Comparison of ENCODE assay signal across 1 cellular context in genomic region chr11:35206616-35207015, GRCh38.
TF ChIP-seq lines count a peak whose summit lies in the region.

No MANE protein-coding gene starts in this region.

TF ChIP-seq in HCT116, 20 proteins besides CTCF, POLR2A, EP300 and RAD21 (continued from another document):
- TF ChIP-seq, protein P1, sequence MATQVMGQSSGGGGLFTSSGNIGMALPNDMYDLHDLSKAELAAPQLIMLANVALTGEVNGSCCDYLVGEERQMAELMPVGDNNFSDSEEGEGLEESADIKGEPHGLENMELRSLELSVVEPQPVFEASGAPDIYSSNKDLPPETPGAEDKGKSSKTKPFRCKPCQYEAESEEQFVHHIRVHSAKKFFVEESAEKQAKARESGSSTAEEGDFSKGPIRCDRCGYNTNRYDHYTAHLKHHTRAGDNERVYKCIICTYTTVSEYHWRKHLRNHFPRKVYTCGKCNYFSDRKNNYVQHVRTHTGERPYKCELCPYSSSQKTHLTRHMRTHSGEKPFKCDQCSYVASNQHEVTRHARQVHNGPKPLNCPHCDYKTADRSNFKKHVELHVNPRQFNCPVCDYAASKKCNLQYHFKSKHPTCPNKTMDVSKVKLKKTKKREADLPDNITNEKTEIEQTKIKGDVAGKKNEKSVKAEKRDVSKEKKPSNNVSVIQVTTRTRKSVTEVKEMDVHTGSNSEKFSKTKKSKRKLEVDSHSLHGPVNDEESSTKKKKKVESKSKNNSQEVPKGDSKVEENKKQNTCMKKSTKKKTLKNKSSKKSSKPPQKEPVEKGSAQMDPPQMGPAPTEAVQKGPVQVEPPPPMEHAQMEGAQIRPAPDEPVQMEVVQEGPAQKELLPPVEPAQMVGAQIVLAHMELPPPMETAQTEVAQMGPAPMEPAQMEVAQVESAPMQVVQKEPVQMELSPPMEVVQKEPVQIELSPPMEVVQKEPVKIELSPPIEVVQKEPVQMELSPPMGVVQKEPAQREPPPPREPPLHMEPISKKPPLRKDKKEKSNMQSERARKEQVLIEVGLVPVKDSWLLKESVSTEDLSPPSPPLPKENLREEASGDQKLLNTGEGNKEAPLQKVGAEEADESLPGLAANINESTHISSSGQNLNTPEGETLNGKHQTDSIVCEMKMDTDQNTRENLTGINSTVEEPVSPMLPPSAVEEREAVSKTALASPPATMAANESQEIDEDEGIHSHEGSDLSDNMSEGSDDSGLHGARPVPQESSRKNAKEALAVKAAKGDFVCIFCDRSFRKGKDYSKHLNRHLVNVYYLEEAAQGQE (IDR thresholded peaks at IDR 0.05; ENCODE audit: low read depth), result no peak
- TF ChIP-seq YY1 (IDR thresholded peaks at IDR 0.05; ENCODE audit: extremely low read depth, insufficient replicate concordance, low read depth, low read length) (no peak), EZH2 (IDR thresholded peaks at IDR 0.05) (no peak), ZBTB33 (IDR thresholded peaks at IDR 0.05; ENCODE audit: extremely low read depth, insufficient replicate concordance, low read length) (no peak), SP1 (IDR thresholded peaks at IDR 0.05; ENCODE audit: low read depth) (no peak)
